1 cellular context compared by ENCODE assay signal in the genomic region with DNA sequence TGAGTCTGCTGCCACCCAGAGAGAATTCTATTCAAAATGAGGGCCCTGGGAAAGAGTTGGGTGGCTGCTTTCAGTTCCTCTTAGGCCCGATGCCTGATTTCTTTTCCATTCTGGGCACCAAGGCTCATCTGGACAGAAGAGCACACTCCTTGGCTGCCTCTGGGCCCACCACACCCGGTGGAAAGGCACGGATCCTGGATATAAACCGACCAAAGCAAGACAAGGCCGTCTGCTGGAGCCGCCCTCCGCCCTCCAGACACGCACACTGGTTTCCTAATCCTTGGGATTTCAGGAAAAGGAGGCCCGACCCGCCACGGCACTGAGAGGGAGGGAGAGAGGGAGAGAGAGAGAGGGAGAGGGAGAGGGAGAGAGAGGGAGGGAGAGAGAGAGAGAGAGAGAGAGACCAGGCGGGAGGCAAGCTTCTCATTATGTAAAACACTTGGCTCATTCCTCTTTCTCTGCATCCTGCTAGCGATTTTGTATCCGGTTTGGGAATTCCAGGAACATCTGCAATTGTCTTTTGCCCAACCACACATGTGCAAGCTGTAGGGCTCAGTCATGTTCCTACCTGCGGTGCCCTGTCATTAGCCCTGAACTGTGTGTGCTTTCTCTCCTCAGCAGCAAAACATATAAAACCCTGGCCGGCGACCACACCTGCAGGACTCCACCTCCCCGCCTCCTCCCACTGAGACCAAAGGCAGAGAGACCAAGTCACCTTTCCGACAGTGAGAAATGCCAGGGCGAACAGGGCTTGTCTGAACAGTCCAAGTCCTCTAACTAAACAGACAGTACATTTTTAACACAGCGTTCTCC.
TF ChIP-seq lines count a peak whose summit lies in the region.

No MANE protein-coding gene starts in this region.

TF ChIP-seq in HepG2, 621 proteins besides CTCF, POLR2A, EP300 and RAD21 (continued from another document):
- TF ChIP-seq HNRNPL (IDR thresholded peaks at IDR 0.05; ENCODE audit: low read depth, low read length), result no peak
- peak; percentile 36 for TF ChIP-seq RBM39 (IDR thresholded peaks at IDR 0.05; ENCODE audit: low read depth, low read length, poor library complexity, severe bottlenecking)
- peak; percentile 57 for TF ChIP-seq ZNF687 (CRISPR knock-in tag; IDR thresholded peaks at IDR 0.05)
- TF ChIP-seq ZBTB3 (CRISPR knock-in tag; IDR thresholded peaks at IDR 0.05; ENCODE audit: borderline replicate concordance, low read depth), result no peak
- TF ChIP-seq, protein P1, sequence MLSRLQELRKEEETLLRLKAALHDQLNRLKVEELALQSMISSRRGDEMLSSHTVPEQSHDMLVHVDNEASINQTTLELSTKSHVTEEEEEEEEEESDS (CRISPR knock-in tag; IDR thresholded peaks at IDR 0.05; ENCODE audit: borderline replicate concordance), result no peak
- TF ChIP-seq, protein P2, sequence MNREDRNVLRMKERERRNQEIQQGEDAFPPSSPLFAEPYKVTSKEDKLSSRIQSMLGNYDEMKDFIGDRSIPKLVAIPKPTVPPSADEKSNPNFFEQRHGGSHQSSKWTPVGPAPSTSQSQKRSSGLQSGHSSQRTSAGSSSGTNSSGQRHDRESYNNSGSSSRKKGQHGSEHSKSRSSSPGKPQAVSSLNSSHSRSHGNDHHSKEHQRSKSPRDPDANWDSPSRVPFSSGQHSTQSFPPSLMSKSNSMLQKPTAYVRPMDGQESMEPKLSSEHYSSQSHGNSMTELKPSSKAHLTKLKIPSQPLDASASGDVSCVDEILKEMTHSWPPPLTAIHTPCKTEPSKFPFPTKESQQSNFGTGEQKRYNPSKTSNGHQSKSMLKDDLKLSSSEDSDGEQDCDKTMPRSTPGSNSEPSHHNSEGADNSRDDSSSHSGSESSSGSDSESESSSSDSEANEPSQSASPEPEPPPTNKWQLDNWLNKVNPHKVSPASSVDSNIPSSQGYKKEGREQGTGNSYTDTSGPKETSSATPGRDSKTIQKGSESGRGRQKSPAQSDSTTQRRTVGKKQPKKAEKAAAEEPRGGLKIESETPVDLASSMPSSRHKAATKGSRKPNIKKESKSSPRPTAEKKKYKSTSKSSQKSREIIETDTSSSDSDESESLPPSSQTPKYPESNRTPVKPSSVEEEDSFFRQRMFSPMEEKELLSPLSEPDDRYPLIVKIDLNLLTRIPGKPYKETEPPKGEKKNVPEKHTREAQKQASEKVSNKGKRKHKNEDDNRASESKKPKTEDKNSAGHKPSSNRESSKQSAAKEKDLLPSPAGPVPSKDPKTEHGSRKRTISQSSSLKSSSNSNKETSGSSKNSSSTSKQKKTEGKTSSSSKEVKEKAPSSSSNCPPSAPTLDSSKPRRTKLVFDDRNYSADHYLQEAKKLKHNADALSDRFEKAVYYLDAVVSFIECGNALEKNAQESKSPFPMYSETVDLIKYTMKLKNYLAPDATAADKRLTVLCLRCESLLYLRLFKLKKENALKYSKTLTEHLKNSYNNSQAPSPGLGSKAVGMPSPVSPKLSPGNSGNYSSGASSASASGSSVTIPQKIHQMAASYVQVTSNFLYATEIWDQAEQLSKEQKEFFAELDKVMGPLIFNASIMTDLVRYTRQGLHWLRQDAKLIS (CRISPR knock-in tag; IDR thresholded peaks at IDR 0.05), result no peak
- no peak for TF ChIP-seq YEATS4 (CRISPR knock-in tag; IDR thresholded peaks at IDR 0.05; ENCODE audit: borderline replicate concordance)
- TF ChIP-seq HOXA9 (CRISPR knock-in tag; IDR thresholded peaks at IDR 0.05; ENCODE audit: borderline replicate concordance), result no peak
- no peak for TF ChIP-seq JUNB (CRISPR knock-in tag; IDR thresholded peaks at IDR 0.05; ENCODE audit: borderline replicate concordance)
- TF ChIP-seq ZMAT5 (CRISPR knock-in tag; IDR thresholded peaks at IDR 0.05; ENCODE audit: borderline replicate concordance, low read depth), result no peak
- TF ChIP-seq ZFX (CRISPR knock-in tag; IDR thresholded peaks at IDR 0.05; ENCODE audit: low read depth), result 0 out of 2 replicates have a peak, but pooled peaks have one; percentile 16
- no peak for TF ChIP-seq GABPB1 (CRISPR knock-in tag; IDR thresholded peaks at IDR 0.05)
- no peak for TF ChIP-seq CENPX (CRISPR knock-in tag; IDR thresholded peaks at IDR 0.05)
- no peak for TF ChIP-seq SNRNP70 (IDR thresholded peaks at IDR 0.05; ENCODE audit: low read depth, low read length)
- TF ChIP-seq ZBTB33 (CRISPR knock-in tag; IDR thresholded peaks at IDR 0.05), result peak; percentile 93
- TF ChIP-seq ZFP91 (CRISPR knock-in tag; IDR thresholded peaks at IDR 0.05; ENCODE audit: borderline replicate concordance), result 0 out of 2 replicates have a peak, but pooled peaks have one; percentile 24
- TF ChIP-seq SIX1 (CRISPR knock-in tag; IDR thresholded peaks at IDR 0.05; ENCODE audit: borderline replicate concordance), result no peak
- TF ChIP-seq ZNF274 (CRISPR knock-in tag; IDR thresholded peaks at IDR 0.05), result no peak
- TF ChIP-seq RBFOX2 (IDR thresholded peaks at IDR 0.05; ENCODE audit: low read depth, low read length), result no peak
- no peak for TF ChIP-seq TARDBP (CRISPR knock-in tag; IDR thresholded peaks at IDR 0.05)
- peak; percentile 36; the same call in 1 of the 2 replicates for TF ChIP-seq EED (CRISPR knock-in tag; IDR thresholded peaks at IDR 0.05)
